In genomic region chr6:158760618-158761250, GRCh38 we compare ENCODE assay signal across 24 cellular contexts. TPM values are rescaled to one million over a fixed set of nuclear protein-coding genes. Genes with fewer than 3 reads are reported as not detected.
A peak's percentile ranks its signal among the peaks of the same experiment; 100 is the strongest.
DNase-seq lines count a peak whose midpoint lies in the region; ATAC-seq, FAIRE-seq and TF ChIP-seq lines count a peak whose summit lies in the region.
"Had no signal": no experiment of that assay in that cellular context is flagged by ENCODE, and none has a peak within 500 bp of the region (broad histone marks: within the 10 kb centered on the region; RNA-seq: fewer than 3 reads in every experiment).

No MANE protein-coding gene starts in this region.

- ATAC-seq in HepG2, result peak; percentile 5; the same call in 1 of the 3 replicates
- no peak for ATAC-seq in right lobe of liver
- no peak for ATAC-seq in activated T-cell treated with anti-CD3 and anti-CD28 coated beads, Interleukin-2, amount 50 U/mL, for 72 hours (replicated peaks in 1 of 2)
- ATAC-seq in naive thymus-derived CD8-positive, alpha-beta T cell, result no peak
- no peak for ATAC-seq in HG02759 (IDR thresholded peaks at IDR 0.05; ENCODE audit: unreplicated experiment)
- no peak for ATAC-seq in Right ventricle myocardium superior (ENCODE audit: poor library complexity)

- H3K79me2 ChIP-seq in HepG2 (ENCODE audit: insufficient read depth, low read length), result no peaks in the 10 kb centered on the region

- H3K27ac ChIP-seq in HepG2 (ENCODE audit: extremely low read length, insufficient read depth, low read length) (no peak overlapping the region), right lobe of liver (no peak overlapping the region)
- H3K27ac ChIP-seq: brain microvascular endothelial cell, KMS-11 had no signal

- 42% methylated on average over 15 of the region's 17 CpGs for WGBS in HepG2 (ENCODE audit: low lambda C conversion rate)
- WGBS in right lobe of liver (ENCODE audit: insufficient coverage, low coverage, low lambda C conversion rate, missing lambda C conversion rate), result 61% methylated on average over 9 of the region's 17 CpGs

- CTCF ChIA-PET in HepG2 (lab: Yijun Ruan, JAX; ENCODE audit: low intra/inter-chr PET ratio, low total read pairs), result no interaction called here

- H3K9me3 ChIP-seq in HepG2 (ENCODE audit: low read length) (no peaks in the 10 kb centered on the region), right lobe of liver (no peaks in the 10 kb centered on the region)

- H3K36me3 ChIP-seq in HepG2 (replicated peaks in 1 of 2; ENCODE audit: control insufficient read depth in 1 of 2, insufficient read depth in 2 of 2, low read length in 2 of 2) (peaks cover 1 to 5% of the 10 kb centered on the region in 2 experiments; a peak in 2 of 5 replicates), right lobe of liver (peaks cover 0 to 10% (median 3%) of the 10 kb centered on the region in 4 donors)

- H3K4me1 Mint-ChIP-seq in activated T-cell treated with anti-CD3 and anti-CD28 coated beads, Interleukin-2, amount 50 U/mL, for 72 hours (ENCODE audit: low read depth), result no peaks in the 10 kb centered on the region
- H3K4me1 Mint-ChIP-seq in naive thymus-derived CD8-positive, alpha-beta T cell, result peaks cover 0 to 4% (median 0%) of the 10 kb centered on the region in 4 donors

- FAIRE-seq in HepG2 (lab: Jason Lieb, UNC), result no peak
- FAIRE-seq: endothelial cell of umbilical vein, small intestine had no signal

- H3K4me3 ChIP-seq in HepG2 (replicated peaks in 1 of 3; ENCODE audit: insufficient read depth in 1 of 3, low read depth in 2 of 3, low read length in 3 of 3) (no peak overlapping the region), right lobe of liver (no peak overlapping the region)

- no peaks in the 10 kb centered on the region for H3K27me3 Mint-ChIP-seq in activated T-cell treated with anti-CD3 and anti-CD28 coated beads, Interleukin-2, amount 50 U/mL, for 72 hours (ENCODE audit: low read depth)
- H3K27me3 Mint-ChIP-seq in naive thymus-derived CD8-positive, alpha-beta T cell, result no peaks in the 10 kb centered on the region

- no peak overlapping the region for H3K9ac ChIP-seq in HepG2 (ENCODE audit: insufficient read depth, low read depth, low read length)
- H3K9ac ChIP-seq: KMS-11 had no signal

- in situ Hi-C loops in HepG2 (cut with HindIII; ENCODE audit: extremely low pct_ligation_motif_present, low pct_unique_long_range_greater_than_20kb), result no loop called here
- in situ Hi-C loops in G401 (cut with HindIII; ENCODE audit: low sequenced_read_pairs), result loop anchor here (25.0 kb wide), 1 partner anchor 202 kb away; no protein-coding TSS in a partner anchor

- H2AFZ ChIP-seq in HepG2 (ENCODE audit: low read length), result no peak overlapping the region

- BruUV-seq in HepG2 (replicated peaks; lab: Mats Ljungman, UMichigan), result no TSS peak

- H3K4me3 Mint-ChIP-seq in activated T-cell treated with anti-CD3 and anti-CD28 coated beads, Interleukin-2, amount 50 U/mL, for 72 hours, result no peak overlapping the region
- no peak overlapping the region for H3K4me3 Mint-ChIP-seq in naive thymus-derived CD8-positive, alpha-beta T cell
- H3K4me3 Mint-ChIP-seq: HFFc6, natural killer cell had no signal

- H3K27me3 ChIP-seq in HepG2 (ENCODE audit: control insufficient read depth in 1 of 2, insufficient read depth in 2 of 2, low read length in 2 of 2), result peaks cover 1 to 10% of the 10 kb centered on the region in 2 experiments; a peak in 2 of 5 replicates
- H3K27me3 ChIP-seq in right lobe of liver, result no peaks in the 10 kb centered on the region
- H3K27me3 ChIP-seq: brain microvascular endothelial cell had no signal

- H3K9me3 Mint-ChIP-seq in activated T-cell treated with anti-CD3 and anti-CD28 coated beads, Interleukin-2, amount 50 U/mL, for 72 hours, result no peaks in the 10 kb centered on the region
- H3K9me3 Mint-ChIP-seq in naive thymus-derived CD8-positive, alpha-beta T cell, result no peaks in the 10 kb centered on the region
- H3K9me3 Mint-ChIP-seq: HFFc6, natural killer cell had no signal

- TF ChIP-seq EP300 in HepG2 (IDR thresholded peaks at IDR 0.05; ENCODE audit: low read depth in 2 of 2, low read length in 2 of 2), result no peak
- TF ChIP-seq EP300 in HepG2 (CRISPR knock-in tag; IDR thresholded peaks at IDR 0.05; ENCODE audit: borderline replicate concordance), result no peak

- TF ChIP-seq POLR2A in HepG2 (IDR thresholded peaks at IDR 0.05; ENCODE audit: insufficient read depth in 1 of 2, low read depth in 2 of 2, low read length in 2 of 2) (no peak), right lobe of liver (IDR thresholded peaks at IDR 0.05) (no peak)

- peak overlapping the region; percentile 85 for H3K27ac Mint-ChIP-seq in activated T-cell treated with anti-CD3 and anti-CD28 coated beads, Interleukin-2, amount 50 U/mL, for 72 hours
- peak overlapping the region in 7 of 10 donors; percentile 34 to 69 (median 48) for H3K27ac Mint-ChIP-seq in naive thymus-derived CD8-positive, alpha-beta T cell
- H3K27ac Mint-ChIP-seq: HFFc6 had no signal

- no peak overlapping the region for H3K4me2 ChIP-seq in HepG2 (ENCODE audit: low read depth, low read length)
- H3K4me2 ChIP-seq: KMS-11 had no signal

- TF ChIP-seq CTCF in HepG2 (CRISPR knock-in tag; IDR thresholded peaks at IDR 0.05) (no peak), right lobe of liver (IDR thresholded peaks at IDR 0.05) (no peak)

- peaks cover 4% of the 10 kb centered on the region; the same call in 1 of the 2 replicates for H3K4me1 ChIP-seq in HepG2 (ENCODE audit: insufficient read depth, low read length)
- H3K4me1 ChIP-seq in right lobe of liver, result no peaks in the 10 kb centered on the region

- DNase-seq in HepG2 (ENCODE audit: low spot score) (no peak), right lobe of liver (no peak), posterior vena cava (ENCODE audit: low spot score) (no peak), Right ventricle myocardium superior (no peak), G401 (ENCODE audit: low spot score) (no peak)
- no peak for DNase-seq in activated T-cell treated with anti-CD3 and anti-CD28 coated beads, Interleukin-2, amount 50 U/mL, for 72 hours
- DNase-seq in naive thymus-derived CD8-positive, alpha-beta T cell, result no peak
- DNase-seq: brain microvascular endothelial cell; CD8-positive, alpha-beta memory T cell; DMS79 treated with DMSO at 0.1 percent for 48 hours; HFFc6; kidney glomerular epithelial cell; mesenchymal stem cell; MV-4-11; natural killer cell; NCI-H1930; NCI-H510A; SHP77; small intestine; stimulated activated CD4-positive, alpha-beta T cell treated with anti-CD3 and anti-CD28 coated beads, Interleukin-4, amount 100 ng/mL, for 24 hours; T-helper 1 cell had no signal

- no peaks in the 10 kb centered on the region for H4K20me1 ChIP-seq in HepG2 (ENCODE audit: insufficient read depth, low read length)

- intact Hi-C loops in HepG2 (cut with micrococcal nuclease; ENCODE audit: unreplicated experiment), result no loop called here
- intact Hi-C loops in right lobe of liver (cut with DNase I), result no loop called here
- intact Hi-C loops in posterior vena cava (cut with DNase I), result no loop called here
- intact Hi-C loops in Right ventricle myocardium superior (cut with DNase I), result no loop called here

- POLR2A ChIA-PET in HepG2 (lab: Yijun Ruan, JAX), result no interaction called here
- POLR2A ChIA-PET in naive thymus-derived CD8-positive, alpha-beta T cell (lab: Charles Lee), result interaction anchor here (0.6 to 1.3 kb wide), 2 partner anchors 8 to 168 kb away, joined by 3 read pairs; no protein-coding TSS in a partner anchor

- H3K36me3 Mint-ChIP-seq in activated T-cell treated with anti-CD3 and anti-CD28 coated beads, Interleukin-2, amount 50 U/mL, for 72 hours (ENCODE audit: insufficient read depth in 2 of 2), result peaks cover 13 to 34% of the 10 kb centered on the region in 2 donors
- H3K36me3 Mint-ChIP-seq in naive thymus-derived CD8-positive, alpha-beta T cell, result peaks cover 0 to 40% (median 16%) of the 10 kb centered on the region in 3 donors

- TF ChIP-seq RAD21 in HepG2 (CRISPR knock-in tag; IDR thresholded peaks at IDR 0.05), result no peak

TF ChIP-seq in HepG2, 621 proteins besides CTCF, POLR2A, EP300 and RAD21 (continues in another document):
- TF ChIP-seq ZNF781 (CRISPR knock-in tag; IDR thresholded peaks at IDR 0.05; ENCODE audit: borderline replicate concordance, not compliant biosample characterization) (no peak), FOXO1 (CRISPR knock-in tag; IDR thresholded peaks at IDR 0.05) (no peak), ZNF282 (IDR thresholded peaks at IDR 0.05; ENCODE audit: partially characterized antibody) (no peak), ZFYVE20 (CRISPR knock-in tag; IDR thresholded peaks at IDR 0.05; ENCODE audit: borderline replicate concordance, low read depth) (no peak), NFE2L1 (CRISPR knock-in tag; IDR thresholded peaks at IDR 0.05; ENCODE audit: borderline replicate concordance) (no peak)

RNA-seq across cellular contexts. Expression of gene EZR, which starts 58.4 kb away (rescaled TPM):
- total RNA-seq in HepG2 (2016; rRNA removed; fragmentation: Illumina TruSeq; extraction: Trizol) (60.3 and 75.7 TPM in 2 replicates), right lobe of liver (100 to 1,000 TPM in 1 of 6 experiments, 10 to 100 TPM in 5; 26.4 to 161 (median 35.9) TPM), posterior vena cava (10 to 100 TPM; 65.1 to 71.7 TPM), Right ventricle myocardium superior (197 TPM)
- 8.6 and 10.8 TPM in 2 replicates for total RNA-seq in HepG2 (2016; cell fraction: cytosol; rRNA removed; fragmentation: Illumina TruSeq; extraction: Trizol; ENCODE audit: low read depth)
- 63.6 and 68.8 TPM in 2 replicates for total RNA-seq in HepG2 (2016; cell fraction: insoluble cytoplasmic fraction; rRNA removed; fragmentation: Illumina TruSeq; extraction: Trizol)
- total RNA-seq in HepG2 (2016; cell fraction: membrane; rRNA removed; fragmentation: Illumina TruSeq; extraction: Trizol), result 21.2 and 23.3 TPM in 2 replicates
- 35.3 and 38.9 TPM in 2 replicates for total RNA-seq in HepG2 (2016; cell fraction: nucleus; rRNA removed; fragmentation: Illumina TruSeq; extraction: Trizol)
- polyA plus RNA-seq in HepG2 (2011; rRNA removed), result 34.7 and 36.8 TPM in 2 replicates
- polyA plus RNA-seq in HepG2 (2011; cell fraction: cytosol; rRNA removed), result 34.1 and 34.2 TPM in 2 replicates
- 25.0 and 25.8 TPM in 2 replicates for polyA plus RNA-seq in HepG2 (2011; cell fraction: nucleus; rRNA removed)
- polyA plus RNA-seq in HepG2 (2012), result 18.5 and 28.6 TPM in 2 replicates
- 5.0 and 5.1 TPM in 2 replicates for polyA plus RNA-seq in HepG2 (2016; cell fraction: cytosol; fragmentation: Illumina TruSeq; extraction: Trizol; ENCODE audit: low read depth)
- 79.1 and 90.3 TPM in 2 replicates for polyA plus RNA-seq in HepG2 (2016; cell fraction: insoluble cytoplasmic fraction; fragmentation: Illumina TruSeq; extraction: Trizol; ENCODE audit: low read depth)
- polyA plus RNA-seq in HepG2 (2016; cell fraction: membrane; fragmentation: Illumina TruSeq; extraction: Trizol; ENCODE audit: low read depth), result 12.2 TPM in 2 replicates
- polyA plus RNA-seq in HepG2 (2016; cell fraction: nucleus; fragmentation: Illumina TruSeq; extraction: Trizol; ENCODE audit: insufficient read depth, low read depth), result 60.9 and 63.5 TPM in 2 replicates
- 45.1 and 93.9 TPM in 2 replicates for polyA minus RNA-seq in HepG2 (2011; rRNA and poly(A)+ RNA removed; ENCODE audit: low replicate concordance)
- polyA minus RNA-seq in HepG2 (2011; cell fraction: cytosol; rRNA and poly(A)+ RNA removed), result 28.8 and 29.4 TPM in 2 replicates
- 17.6 and 19.8 TPM in 2 replicates for polyA minus RNA-seq in HepG2 (2011; cell fraction: nucleus; rRNA and poly(A)+ RNA removed)
- 100 to 1,000 TPM; 167 to 177 TPM for total RNA-seq in activated T-cell treated with anti-CD3 and anti-CD28 coated beads, Interleukin-2, amount 50 U/mL, for 72 hours
- total RNA-seq in naive thymus-derived CD8-positive, alpha-beta T cell, result 100 to 1,000 TPM; 202 to 212 TPM
- 100 to 1,000 TPM; 127 to 168 (median 143) TPM for polyA plus RNA-seq in naive thymus-derived CD8-positive, alpha-beta T cell
- total RNA-seq in G401 (2014; rRNA removed; shearing (Covaris generic)), result 206 and 261 TPM in 2 replicates
